In the genomic region with DNA sequence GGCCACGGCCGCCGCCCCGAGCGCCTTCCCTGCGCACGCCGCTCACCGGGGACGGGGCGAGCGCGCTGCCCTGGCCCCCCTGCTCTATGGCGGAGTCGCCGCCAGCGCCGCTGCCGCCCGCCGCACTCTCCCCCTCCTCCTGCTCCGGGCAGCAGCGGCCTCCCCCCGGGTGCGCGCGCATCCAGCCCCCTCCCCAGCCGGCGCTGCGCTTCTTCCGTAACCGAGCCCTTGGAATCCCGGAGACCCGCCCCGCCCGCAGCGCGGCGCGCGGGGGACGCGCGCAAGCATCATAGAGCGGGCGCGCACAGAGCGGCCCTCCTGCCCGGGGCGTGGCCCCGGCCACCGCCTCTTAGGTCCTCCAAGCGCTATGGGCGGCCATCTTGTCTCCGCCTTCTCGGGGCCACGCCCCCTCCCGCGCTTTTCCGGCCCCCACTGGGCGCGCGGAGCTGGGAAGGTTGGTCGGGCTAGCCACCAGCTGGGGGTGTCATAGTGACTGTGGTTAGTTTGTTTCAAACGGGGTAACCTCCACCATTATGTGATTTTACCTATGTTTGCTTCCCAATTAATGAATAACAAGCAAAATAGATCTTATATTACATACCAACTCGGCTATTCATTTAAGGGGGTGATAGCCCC, we compare ENCODE assay signal across 8 cellular contexts. TPM values are rescaled to one million over a fixed set of nuclear protein-coding genes. Genes with fewer than 3 reads are reported as not detected.
A peak's percentile ranks its signal among the peaks of the same experiment; 100 is the strongest.
DNase-seq lines count a peak whose midpoint lies in the region; ATAC-seq, FAIRE-seq and TF ChIP-seq lines count a peak whose summit lies in the region.

A gene with protein sequence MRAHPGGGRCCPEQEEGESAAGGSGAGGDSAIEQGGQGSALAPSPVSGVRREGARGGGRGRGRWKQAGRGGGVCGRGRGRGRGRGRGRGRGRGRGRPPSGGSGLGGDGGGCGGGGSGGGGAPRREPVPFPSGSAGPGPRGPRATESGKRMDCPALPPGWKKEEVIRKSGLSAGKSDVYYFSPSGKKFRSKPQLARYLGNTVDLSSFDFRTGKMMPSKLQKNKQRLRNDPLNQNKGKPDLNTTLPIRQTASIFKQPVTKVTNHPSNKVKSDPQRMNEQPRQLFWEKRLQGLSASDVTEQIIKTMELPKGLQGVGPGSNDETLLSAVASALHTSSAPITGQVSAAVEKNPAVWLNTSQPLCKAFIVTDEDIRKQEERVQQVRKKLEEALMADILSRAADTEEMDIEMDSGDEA (minus strand): TSS at position 291 of the 636 bp plus-strand sequence. CDS start 110 bp downstream, at position 181.

- H3K4me3 Mint-ChIP-seq in endothelial cell (ENCODE audit: unreplicated experiment): peak within 1 kb of the TSS; percentile 94

- peaks cover 6% of the 10 kb centered on the region; the same call in 1 of the 2 replicates for H3K36me3 ChIP-seq in HUES64 (ENCODE audit: insufficient read depth, low read length)
- peaks cover 15% of the 10 kb centered on the region; the same call in 1 of the 2 replicates for H3K36me3 ChIP-seq in OCI-LY1 (ENCODE audit: insufficient read depth, low read length)

- peaks cover 41% of the 10 kb centered on the region for H3K79me2 ChIP-seq in OCI-LY1 (ENCODE audit: insufficient read depth, low read length)

- H3K9me2 ChIP-seq in OCI-LY1 (ENCODE audit: low read depth, low read length): no peaks in the 10 kb centered on the region

- peak within 1 kb of the TSS; percentile 87 for H3K4me2 ChIP-seq in OCI-LY1 (ENCODE audit: low read length)

- H3K9ac ChIP-seq in HUES64 (ENCODE audit: low read depth, low read length) (peak within 1 kb of the TSS; percentile 69), OCI-LY1 (ENCODE audit: low read length) (peak within 1 kb of the TSS; percentile 81)

- no peaks in the 10 kb centered on the region for H3K9me3 ChIP-seq in HUES64 (ENCODE audit: insufficient read depth, low read depth, low read length)
- no peaks in the 10 kb centered on the region for H3K9me3 ChIP-seq in OCI-LY1 (ENCODE audit: low read length)

- H4K20me1 ChIP-seq in OCI-LY1 (ENCODE audit: insufficient read depth, low read length): no peaks in the 10 kb centered on the region

- H3K27me3 ChIP-seq in HUES64 (ENCODE audit: insufficient read depth, low read length): no peaks in the 10 kb centered on the region
- H3K27me3 ChIP-seq in OCI-LY1 (ENCODE audit: insufficient read depth, low read length): no peaks in the 10 kb centered on the region

- ATAC-seq in GM21447 (IDR thresholded peaks at IDR 0.05; ENCODE audit: unreplicated experiment): peak; percentile 79

- peaks cover 15% of the 10 kb centered on the region for H3K4me1 Mint-ChIP-seq in endothelial cell (ENCODE audit: unreplicated experiment)

- 1% methylated on average over 64 of the region's 66 CpGs for WGBS in HUES64

- H3F3A ChIP-seq in OCI-LY1 (ENCODE audit: insufficient read depth, low read length): no peaks in the 10 kb centered on the region

- peaks cover 3% of the 10 kb centered on the region for H3K27me3 Mint-ChIP-seq in endothelial cell (ENCODE audit: unreplicated experiment)

- no peaks in the 10 kb centered on the region for H3K36me3 Mint-ChIP-seq in endothelial cell (ENCODE audit: low read depth, unreplicated experiment)

- H3K9me3 Mint-ChIP-seq in endothelial cell (ENCODE audit: unreplicated experiment): no peaks in the 10 kb centered on the region

- peak within 1 kb of the TSS; percentile 80 for H3K27ac ChIP-seq in HUES64 (ENCODE audit: low read depth, low read length)
- H3K27ac ChIP-seq in OCI-LY1 (ENCODE audit: low read depth, low read length, poor library complexity, severe bottlenecking): peak within 1 kb of the TSS; percentile 84

- no peak for FAIRE-seq in D721Med (lab: Jason Lieb, UNC)

- peak within 1 kb of the TSS; percentile 82 for H3K4me3 ChIP-seq in HUES64 (ENCODE audit: low read length)
- peak within 1 kb of the TSS; percentile 88 for H3K4me3 ChIP-seq in OCI-LY1 (ENCODE audit: low read depth, low read length, poor library complexity, severe bottlenecking)

- peak within 1 kb of the TSS; percentile 85 for H3K27ac Mint-ChIP-seq in endothelial cell (ENCODE audit: unreplicated experiment)

- peak; percentile 19 for TF ChIP-seq CTCF in D721Med (IDR thresholded peaks at IDR 0.05; ENCODE audit: insufficient read depth, missing control alignments)
- peak; percentile 32 for TF ChIP-seq CTCF in OCI-LY1 (IDR thresholded peaks at IDR 0.05; ENCODE audit: low read length)
- no peak for TF ChIP-seq CTCF in endothelial cell (IDR thresholded peaks at IDR 0.05; ENCODE audit: unreplicated experiment)

- DNase-seq in D721Med (ENCODE audit: insufficient read length, low spot score) (peak; percentile 87), endothelial cell (ENCODE audit: low spot score) (peak; percentile 93), midbrain (lab: John Stamatoyannopoulos, UW) (peak; percentile 96)
- DNase-seq in activated CD8-positive, alpha-beta memory T cell treated with anti-CD3 and anti-CD28 coated beads, Interleukin-2, amount 50 U/mL, for 48 hours: peak; percentile 96
- DNase-seq in stimulated activated CD8-positive, alpha-beta memory T cell treated with anti-CD3 and anti-CD28 coated beads, Interleukin-2, amount 100 ng/mL, for 1 hour (ENCODE audit: low read depth in 2 of 2): peak; percentile 84 to 90

- peak within 1 kb of the TSS; percentile 66 for H2AFZ ChIP-seq in OCI-LY1 (ENCODE audit: low read length)

- H3K4me1 ChIP-seq in HUES64 (ENCODE audit: insufficient read depth, low read length): peaks cover 38% of the 10 kb centered on the region
- H3K4me1 ChIP-seq in OCI-LY1 (ENCODE audit: insufficient read depth, low read length, severe bottlenecking): peaks cover 49% of the 10 kb centered on the region

RNA-seq across cellular contexts. Expression of the gene that starts here (rescaled TPM):
- 27.8 TPM for polyA plus RNA-seq in HUES64 (2013, experiment 1 of 2)
- polyA plus RNA-seq in HUES64 (2013, experiment 2 of 2): 33.4 TPM
- total RNA-seq in endothelial cell (ENCODE audit: unreplicated experiment): 27.7 TPM

Comparison
In these comparisons a context has a peak if more than half of its experiments do, and no peak if none do; other contexts are left out.
1. Peak in every context shown above with its lines: DNase-seq, ATAC-seq, H3K4me3 ChIP-seq and H3K27ac ChIP-seq.